In genomic region chr19:50798943-50799851, GRCh38 we compare ENCODE assay signal across 3 cellular contexts.
TF ChIP-seq lines count a peak whose summit lies in the region.

No MANE protein-coding gene starts in this region.

TF ChIP-seq in HEK293, 187 proteins besides CTCF, POLR2A, EP300 and RAD21 (continues in another document):
- TF ChIP-seq, protein P1, sequence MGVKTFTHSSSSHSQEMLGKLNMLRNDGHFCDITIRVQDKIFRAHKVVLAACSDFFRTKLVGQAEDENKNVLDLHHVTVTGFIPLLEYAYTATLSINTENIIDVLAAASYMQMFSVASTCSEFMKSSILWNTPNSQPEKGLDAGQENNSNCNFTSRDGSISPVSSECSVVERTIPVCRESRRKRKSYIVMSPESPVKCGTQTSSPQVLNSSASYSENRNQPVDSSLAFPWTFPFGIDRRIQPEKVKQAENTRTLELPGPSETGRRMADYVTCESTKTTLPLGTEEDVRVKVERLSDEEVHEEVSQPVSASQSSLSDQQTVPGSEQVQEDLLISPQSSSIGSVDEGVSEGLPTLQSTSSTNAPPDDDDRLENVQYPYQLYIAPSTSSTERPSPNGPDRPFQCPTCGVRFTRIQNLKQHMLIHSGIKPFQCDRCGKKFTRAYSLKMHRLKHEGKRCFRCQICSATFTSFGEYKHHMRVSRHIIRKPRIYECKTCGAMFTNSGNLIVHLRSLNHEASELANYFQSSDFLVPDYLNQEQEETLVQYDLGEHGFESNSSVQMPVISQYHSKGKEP (tag by site-specific recombination; IDR thresholded peaks at IDR 0.05), result no peak
- no peak for TF ChIP-seq PATZ1 (tag by site-specific recombination; IDR thresholded peaks at IDR 0.05)
- no peak for TF ChIP-seq PRDM2 (tag by site-specific recombination; IDR thresholded peaks at IDR 0.05; ENCODE audit: borderline replicate concordance)
- no peak for TF ChIP-seq ZNF677 (tag by site-specific recombination; IDR thresholded peaks at IDR 0.05)

TF ChIP-seq in K562, 482 proteins besides CTCF, POLR2A, EP300 and RAD21:
- TF ChIP-seq CREB3 (tag; conservative IDR thresholded peaks at IDR 0.05; ENCODE audit: low read depth), result no peak
- TF ChIP-seq GATAD2B (IDR thresholded peaks at IDR 0.05; ENCODE audit: borderline replicate concordance), result no peak
- TF ChIP-seq POLR2G (IDR thresholded peaks at IDR 0.05; ENCODE audit: low read depth, low read length), result peak; percentile 53
- no peak for TF ChIP-seq MBD2 (IDR thresholded peaks at IDR 0.05; ENCODE audit: borderline replicate concordance, low read depth)
- peak; percentile 34 for TF ChIP-seq RBFOX2 (IDR thresholded peaks at IDR 0.05; ENCODE audit: low read depth, low read length)
- TF ChIP-seq ELK3 (CRISPR knock-in tag; IDR thresholded peaks at IDR 0.05), result no peak
- TF ChIP-seq SUPT5H (IDR thresholded peaks at IDR 0.05), result peak; percentile 10; the same call in 1 of the 2 replicates
- TF ChIP-seq BHLHE40 (IDR thresholded peaks at IDR 0.05; ENCODE audit: low read length), result no peak
- no peak for TF ChIP-seq NCOA1 (IDR thresholded peaks at IDR 0.05; ENCODE audit: low read depth)
- TF ChIP-seq FOXA1 (IDR thresholded peaks at IDR 0.05; ENCODE audit: borderline replicate concordance), result no peak
- TF ChIP-seq NR4A1 (CRISPR knock-in tag; IDR thresholded peaks at IDR 0.05), result no peak
- TF ChIP-seq NR4A1 (tag; IDR thresholded peaks at IDR 0.05), result no peak
- TF ChIP-seq, protein P2, sequence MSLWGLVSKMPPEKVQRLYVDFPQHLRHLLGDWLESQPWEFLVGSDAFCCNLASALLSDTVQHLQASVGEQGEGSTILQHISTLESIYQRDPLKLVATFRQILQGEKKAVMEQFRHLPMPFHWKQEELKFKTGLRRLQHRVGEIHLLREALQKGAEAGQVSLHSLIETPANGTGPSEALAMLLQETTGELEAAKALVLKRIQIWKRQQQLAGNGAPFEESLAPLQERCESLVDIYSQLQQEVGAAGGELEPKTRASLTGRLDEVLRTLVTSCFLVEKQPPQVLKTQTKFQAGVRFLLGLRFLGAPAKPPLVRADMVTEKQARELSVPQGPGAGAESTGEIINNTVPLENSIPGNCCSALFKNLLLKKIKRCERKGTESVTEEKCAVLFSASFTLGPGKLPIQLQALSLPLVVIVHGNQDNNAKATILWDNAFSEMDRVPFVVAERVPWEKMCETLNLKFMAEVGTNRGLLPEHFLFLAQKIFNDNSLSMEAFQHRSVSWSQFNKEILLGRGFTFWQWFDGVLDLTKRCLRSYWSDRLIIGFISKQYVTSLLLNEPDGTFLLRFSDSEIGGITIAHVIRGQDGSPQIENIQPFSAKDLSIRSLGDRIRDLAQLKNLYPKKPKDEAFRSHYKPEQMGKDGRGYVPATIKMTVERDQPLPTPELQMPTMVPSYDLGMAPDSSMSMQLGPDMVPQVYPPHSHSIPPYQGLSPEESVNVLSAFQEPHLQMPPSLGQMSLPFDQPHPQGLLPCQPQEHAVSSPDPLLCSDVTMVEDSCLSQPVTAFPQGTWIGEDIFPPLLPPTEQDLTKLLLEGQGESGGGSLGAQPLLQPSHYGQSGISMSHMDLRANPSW (CRISPR knock-in tag; IDR thresholded peaks at IDR 0.05), result no peak
- TF ChIP-seq POLR2AphosphoS5 (IDR thresholded peaks at IDR 0.05; ENCODE audit: control insufficient read depth, insufficient read depth, low read depth, low read length), result peak; percentile 20; the same call in 1 of the 2 replicates
- TF ChIP-seq, protein P3, sequence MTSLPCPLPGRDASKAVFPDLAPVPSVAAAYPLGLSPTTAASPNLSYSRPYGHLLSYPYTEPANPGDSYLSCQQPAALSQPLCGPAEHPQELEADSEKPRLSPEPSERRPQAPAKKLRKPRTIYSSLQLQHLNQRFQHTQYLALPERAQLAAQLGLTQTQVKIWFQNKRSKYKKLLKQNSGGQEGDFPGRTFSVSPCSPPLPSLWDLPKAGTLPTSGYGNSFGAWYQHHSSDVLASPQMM (CRISPR knock-in tag; IDR thresholded peaks at IDR 0.05), result no peak
- TF ChIP-seq ELF1 (tag; IDR thresholded peaks at IDR 0.05), result no peak
- TF ChIP-seq NCOA6 (IDR thresholded peaks at IDR 0.05), result no peak
TF ChIP-seq in K562: peak in this region for 4.

TF ChIP-seq in GM23338, 12 proteins besides CTCF, POLR2A, EP300 and RAD21:
- TF ChIP-seq CREB1 (CRISPR knock-in tag; IDR thresholded peaks at IDR 0.05; ENCODE audit: low read depth), result no peak
- no peak for TF ChIP-seq NANOG (IDR thresholded peaks at IDR 0.05; ENCODE audit: borderline replicate concordance)
- TF ChIP-seq EZH2phosphoT487 (IDR thresholded peaks at IDR 0.05; ENCODE audit: unreplicated experiment), result no peak
- TF ChIP-seq ZNF331 (CRISPR knock-in tag; IDR thresholded peaks at IDR 0.05; ENCODE audit: low read depth), result no peak
- no peak for TF ChIP-seq JUNB (IDR thresholded peaks at IDR 0.05; ENCODE audit: unreplicated experiment)
- TF ChIP-seq, protein P4, sequence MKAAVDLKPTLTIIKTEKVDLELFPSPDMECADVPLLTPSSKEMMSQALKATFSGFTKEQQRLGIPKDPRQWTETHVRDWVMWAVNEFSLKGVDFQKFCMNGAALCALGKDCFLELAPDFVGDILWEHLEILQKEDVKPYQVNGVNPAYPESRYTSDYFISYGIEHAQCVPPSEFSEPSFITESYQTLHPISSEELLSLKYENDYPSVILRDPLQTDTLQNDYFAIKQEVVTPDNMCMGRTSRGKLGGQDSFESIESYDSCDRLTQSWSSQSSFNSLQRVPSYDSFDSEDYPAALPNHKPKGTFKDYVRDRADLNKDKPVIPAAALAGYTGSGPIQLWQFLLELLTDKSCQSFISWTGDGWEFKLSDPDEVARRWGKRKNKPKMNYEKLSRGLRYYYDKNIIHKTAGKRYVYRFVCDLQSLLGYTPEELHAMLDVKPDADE (IDR thresholded peaks at IDR 0.05), result no peak
- TF ChIP-seq, protein P5, sequence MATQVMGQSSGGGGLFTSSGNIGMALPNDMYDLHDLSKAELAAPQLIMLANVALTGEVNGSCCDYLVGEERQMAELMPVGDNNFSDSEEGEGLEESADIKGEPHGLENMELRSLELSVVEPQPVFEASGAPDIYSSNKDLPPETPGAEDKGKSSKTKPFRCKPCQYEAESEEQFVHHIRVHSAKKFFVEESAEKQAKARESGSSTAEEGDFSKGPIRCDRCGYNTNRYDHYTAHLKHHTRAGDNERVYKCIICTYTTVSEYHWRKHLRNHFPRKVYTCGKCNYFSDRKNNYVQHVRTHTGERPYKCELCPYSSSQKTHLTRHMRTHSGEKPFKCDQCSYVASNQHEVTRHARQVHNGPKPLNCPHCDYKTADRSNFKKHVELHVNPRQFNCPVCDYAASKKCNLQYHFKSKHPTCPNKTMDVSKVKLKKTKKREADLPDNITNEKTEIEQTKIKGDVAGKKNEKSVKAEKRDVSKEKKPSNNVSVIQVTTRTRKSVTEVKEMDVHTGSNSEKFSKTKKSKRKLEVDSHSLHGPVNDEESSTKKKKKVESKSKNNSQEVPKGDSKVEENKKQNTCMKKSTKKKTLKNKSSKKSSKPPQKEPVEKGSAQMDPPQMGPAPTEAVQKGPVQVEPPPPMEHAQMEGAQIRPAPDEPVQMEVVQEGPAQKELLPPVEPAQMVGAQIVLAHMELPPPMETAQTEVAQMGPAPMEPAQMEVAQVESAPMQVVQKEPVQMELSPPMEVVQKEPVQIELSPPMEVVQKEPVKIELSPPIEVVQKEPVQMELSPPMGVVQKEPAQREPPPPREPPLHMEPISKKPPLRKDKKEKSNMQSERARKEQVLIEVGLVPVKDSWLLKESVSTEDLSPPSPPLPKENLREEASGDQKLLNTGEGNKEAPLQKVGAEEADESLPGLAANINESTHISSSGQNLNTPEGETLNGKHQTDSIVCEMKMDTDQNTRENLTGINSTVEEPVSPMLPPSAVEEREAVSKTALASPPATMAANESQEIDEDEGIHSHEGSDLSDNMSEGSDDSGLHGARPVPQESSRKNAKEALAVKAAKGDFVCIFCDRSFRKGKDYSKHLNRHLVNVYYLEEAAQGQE (IDR thresholded peaks at IDR 0.05; ENCODE audit: unreplicated experiment), result no peak
- no peak for TF ChIP-seq STAT1 (IDR thresholded peaks at IDR 0.05; ENCODE audit: unreplicated experiment)
- no peak for TF ChIP-seq EZH2 (IDR thresholded peaks at IDR 0.05; ENCODE audit: low read depth, unreplicated experiment)
- no peak; the same call in 1 of the 2 replicates for TF ChIP-seq POLR2AphosphoS5 (IDR thresholded peaks at IDR 0.05; ENCODE audit: low read depth)
- no peak for TF ChIP-seq ZNF114 (CRISPR knock-in tag; IDR thresholded peaks at IDR 0.05)
- TF ChIP-seq, protein P6, sequence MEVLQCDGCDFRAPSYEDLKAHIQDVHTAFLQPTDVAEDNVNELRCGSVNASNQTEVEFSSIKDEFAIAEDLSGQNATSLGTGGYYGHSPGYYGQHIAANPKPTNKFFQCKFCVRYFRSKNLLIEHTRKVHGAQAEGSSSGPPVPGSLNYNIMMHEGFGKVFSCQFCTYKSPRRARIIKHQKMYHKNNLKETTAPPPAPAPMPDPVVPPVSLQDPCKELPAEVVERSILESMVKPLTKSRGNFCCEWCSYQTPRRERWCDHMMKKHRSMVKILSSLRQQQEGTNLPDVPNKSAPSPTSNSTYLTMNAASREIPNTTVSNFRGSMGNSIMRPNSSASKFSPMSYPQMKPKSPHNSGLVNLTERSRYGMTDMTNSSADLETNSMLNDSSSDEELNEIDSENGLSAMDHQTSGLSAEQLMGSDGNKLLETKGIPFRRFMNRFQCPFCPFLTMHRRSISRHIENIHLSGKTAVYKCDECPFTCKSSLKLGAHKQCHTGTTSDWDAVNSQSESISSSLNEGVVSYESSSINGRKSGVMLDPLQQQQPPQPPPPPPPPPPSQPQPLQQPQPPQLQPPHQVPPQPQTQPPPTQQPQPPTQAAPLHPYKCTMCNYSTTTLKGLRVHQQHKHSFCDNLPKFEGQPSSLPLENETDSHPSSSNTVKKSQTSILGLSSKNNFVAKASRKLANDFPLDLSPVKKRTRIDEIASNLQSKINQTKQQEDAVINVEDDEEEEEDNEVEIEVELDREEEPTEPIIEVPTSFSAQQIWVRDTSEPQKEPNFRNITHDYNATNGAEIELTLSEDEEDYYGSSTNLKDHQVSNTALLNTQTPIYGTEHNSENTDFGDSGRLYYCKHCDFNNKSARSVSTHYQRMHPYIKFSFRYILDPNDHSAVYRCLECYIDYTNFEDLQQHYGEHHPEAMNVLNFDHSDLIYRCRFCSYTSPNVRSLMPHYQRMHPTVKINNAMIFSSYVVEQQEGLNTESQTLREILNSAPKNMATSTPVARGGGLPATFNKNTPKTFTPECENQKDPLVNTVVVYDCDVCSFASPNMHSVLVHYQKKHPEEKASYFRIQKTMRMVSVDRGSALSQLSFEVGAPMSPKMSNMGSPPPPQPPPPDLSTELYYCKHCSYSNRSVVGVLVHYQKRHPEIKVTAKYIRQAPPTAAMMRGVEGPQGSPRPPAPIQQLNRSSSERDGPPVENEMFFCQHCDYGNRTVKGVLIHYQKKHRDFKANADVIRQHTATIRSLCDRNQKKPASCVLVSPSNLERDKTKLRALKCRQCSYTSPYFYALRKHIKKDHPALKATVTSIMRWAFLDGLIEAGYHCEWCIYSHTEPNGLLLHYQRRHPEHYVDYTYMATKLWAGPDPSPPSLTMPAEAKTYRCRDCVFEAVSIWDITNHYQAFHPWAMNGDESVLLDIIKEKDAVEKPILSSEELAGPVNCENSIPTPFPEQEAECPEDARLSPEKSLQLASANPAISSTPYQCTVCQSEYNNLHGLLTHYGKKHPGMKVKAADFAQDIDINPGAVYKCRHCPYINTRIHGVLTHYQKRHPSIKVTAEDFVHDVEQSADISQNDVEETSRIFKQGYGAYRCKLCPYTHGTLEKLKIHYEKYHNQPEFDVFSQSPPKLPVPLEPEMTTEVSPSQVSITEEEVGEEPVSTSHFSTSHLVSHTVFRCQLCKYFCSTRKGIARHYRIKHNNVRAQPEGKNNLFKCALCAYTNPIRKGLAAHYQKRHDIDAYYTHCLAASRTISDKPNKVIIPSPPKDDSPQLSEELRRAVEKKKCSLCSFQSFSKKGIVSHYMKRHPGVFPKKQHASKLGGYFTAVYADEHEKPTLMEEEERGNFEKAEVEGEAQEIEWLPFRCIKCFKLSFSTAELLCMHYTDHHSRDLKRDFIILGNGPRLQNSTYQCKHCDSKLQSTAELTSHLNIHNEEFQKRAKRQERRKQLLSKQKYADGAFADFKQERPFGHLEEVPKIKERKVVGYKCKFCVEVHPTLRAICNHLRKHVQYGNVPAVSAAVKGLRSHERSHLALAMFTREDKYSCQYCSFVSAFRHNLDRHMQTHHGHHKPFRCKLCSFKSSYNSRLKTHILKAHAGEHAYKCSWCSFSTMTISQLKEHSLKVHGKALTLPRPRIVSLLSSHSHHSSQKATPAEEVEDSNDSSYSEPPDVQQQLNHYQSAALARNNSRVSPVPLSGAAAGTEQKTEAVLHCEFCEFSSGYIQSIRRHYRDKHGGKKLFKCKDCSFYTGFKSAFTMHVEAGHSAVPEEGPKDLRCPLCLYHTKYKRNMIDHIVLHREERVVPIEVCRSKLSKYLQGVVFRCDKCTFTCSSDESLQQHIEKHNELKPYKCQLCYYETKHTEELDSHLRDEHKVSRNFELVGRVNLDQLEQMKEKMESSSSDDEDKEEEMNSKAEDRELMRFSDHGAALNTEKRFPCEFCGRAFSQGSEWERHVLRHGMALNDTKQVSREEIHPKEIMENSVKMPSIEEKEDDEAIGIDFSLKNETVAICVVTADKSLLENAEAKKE (CRISPR knock-in tag; IDR thresholded peaks at IDR 0.05), result no peak
TF ChIP-seq in GM23338: peak in this region for 0.
